ENCODE assay signal across 11 cellular contexts in genomic region chr6:131635384-131636340, GRCh38. TPM values are rescaled to one million over a fixed set of nuclear protein-coding genes. Genes with fewer than 3 reads are reported as not detected.
A peak's percentile ranks its signal among the peaks of the same experiment; 100 is the strongest.
DNase-seq lines count a peak whose midpoint lies in the region; ATAC-seq, FAIRE-seq and TF ChIP-seq lines count a peak whose summit lies in the region.
"Had no signal": no experiment of that assay in that cellular context is flagged by ENCODE, and none has a peak within 500 bp of the region (broad histone marks: within the 10 kb centered on the region; RNA-seq: fewer than 3 reads in every experiment).

No MANE protein-coding gene starts in this region.

- H3K36me3 ChIP-seq in testis (ENCODE audit: low read depth, missing control alignments): no peaks in the 10 kb centered on the region

- intact Hi-C loops in testis (cut with DNase I; ENCODE audit: low total_unique reads): no loop called here
- intact Hi-C loops in dorsolateral prefrontal cortex (cut with DNase I): no loop called here

- H3K4me3 ChIP-seq in testis: no peak overlapping the region
- H3K4me3 ChIP-seq in dorsolateral prefrontal cortex: no peak overlapping the region

- no peaks in the 10 kb centered on the region for H3K9me3 ChIP-seq in testis

- peaks cover 7% of the 10 kb centered on the region for H3K27me3 Mint-ChIP-seq in nephron progenitor cell (ENCODE audit: low read depth, poor library complexity)
- H3K27me3 Mint-ChIP-seq: T-helper 17 cell had no signal

- ATAC-seq in GM19023 (IDR thresholded peaks at IDR 0.05; ENCODE audit: unreplicated experiment) (peak; percentile 85), HG02678 (IDR thresholded peaks at IDR 0.05; ENCODE audit: unreplicated experiment) (peak; percentile 92), HG03571 (IDR thresholded peaks at IDR 0.05; ENCODE audit: unreplicated experiment) (peak; percentile 94)
- ATAC-seq: T-helper 17 cell had no signal

- H3K4me1 Mint-ChIP-seq in nephron progenitor cell: peaks cover 19% of the 10 kb centered on the region

- H3K9me3 Mint-ChIP-seq in nephron progenitor cell: no peaks in the 10 kb centered on the region

- H3K4me3 Mint-ChIP-seq in nephron progenitor cell: no peak overlapping the region
- H3K4me3 Mint-ChIP-seq: T-helper 17 cell had no signal

- FAIRE-seq in frontal cortex (lab: Jason Lieb, UNC): no peak

- 77 to 79% methylated on average over 11 of the region's 11 CpGs for WGBS in testis, 2 donors

- H3K36me3 Mint-ChIP-seq in nephron progenitor cell (ENCODE audit: low read depth): no peaks in the 10 kb centered on the region

- no peak for TF ChIP-seq POLR2A in testis (IDR thresholded peaks at IDR 0.05)

- H3K27ac Mint-ChIP-seq in nephron progenitor cell: peak overlapping the region; percentile 76
- H3K27ac Mint-ChIP-seq: T-helper 17 cell had no signal

- DNase-seq in nephron progenitor cell (no peak), testis (no peak), frontal cortex (ENCODE audit: low spot score in 2 of 2) (no peak), dorsolateral prefrontal cortex (no peak), cerebellar nuclear complex (lab: John Stamatoyannopoulos, UW) (no peak)
- DNase-seq: NCI-H2029 treated with DMSO at 0.1 percent for 48 hours, T-helper 17 cell had no signal

- no peaks in the 10 kb centered on the region for H3K4me1 ChIP-seq in testis

- TF ChIP-seq CTCF in nephron progenitor cell (IDR thresholded peaks at IDR 0.05): no peak
- no peak for TF ChIP-seq CTCF in testis (IDR thresholded peaks at IDR 0.05)
- TF ChIP-seq CTCF in dorsolateral prefrontal cortex (IDR thresholded peaks at IDR 0.05 in 54 of 56, conservative IDR thresholded peaks at IDR 0.05 in 2 of 56; ENCODE audit: low read depth in 1 of 56, partially characterized antibody in 56 of 56): no peak

- H3K27ac ChIP-seq in testis: no peak overlapping the region
- no peak overlapping the region for H3K27ac ChIP-seq in dorsolateral prefrontal cortex

- no peaks in the 10 kb centered on the region for H3K27me3 ChIP-seq in testis
- H3K27me3 ChIP-seq in dorsolateral prefrontal cortex: no peaks in the 10 kb centered on the region

RNA-seq across cellular contexts. Expression of gene ENPP3, which starts 1.4 kb away (rescaled TPM):
- 1 to 10 TPM; 1.6 to 2.8 TPM for total RNA-seq in testis
- polyA plus RNA-seq in testis (ENCODE audit: insufficient read depth, low read depth, low replicate concordance): 3.3 TPM
- 0.41 TPM for total RNA-seq in frontal cortex
- total RNA-seq in dorsolateral prefrontal cortex: 1 to 10 TPM in 74 of 120 experiments, under 1 TPM in 46; 0.19 to 2.9 (median 1.1) TPM
- total RNA-seq: Daoy had no signal

RNA-seq across cellular contexts. Expression of gene MED23, which starts 7.6 kb away (rescaled TPM):
- total RNA-seq in testis (10 to 100 TPM; 39.8 to 42.1 TPM), frontal cortex (53.8 TPM), dorsolateral prefrontal cortex (10 to 100 TPM; 28.0 to 46.3 (median 36.8) TPM)
- polyA plus RNA-seq in testis (ENCODE audit: insufficient read depth, low read depth, low replicate concordance): 24.4 TPM
